18 cellular contexts compared by ENCODE assay signal in genomic region chr10:92180326-92180881, GRCh38.
DNase-seq lines count a peak whose midpoint lies in the region; ATAC-seq and TF ChIP-seq lines count a peak whose summit lies in the region.
"Had no signal": no experiment of that assay in that cellular context is flagged by ENCODE, and none has a peak within 500 bp of the region (broad histone marks: within the 10 kb centered on the region; RNA-seq: fewer than 3 reads in every experiment).

No MANE protein-coding gene starts in this region.

- H3K27ac ChIP-seq in DOHH2 (ENCODE audit: low read depth, low read length) = 0 out of 2 replicates have a peak overlapping the region, but pooled peaks have one; percentile 47
- no peak overlapping the region for H3K27ac ChIP-seq in spleen
- H3K27ac ChIP-seq in left lung = no peak overlapping the region
- H3K27ac ChIP-seq: BLaER1 treated with 17β-estradiol and CSF1 and Interleukin-3, amounts not matched to agents 10 nM and 100 nM had no signal

- no peaks in the 10 kb centered on the region for H3F3A ChIP-seq in DOHH2 (ENCODE audit: control insufficient read depth, insufficient read depth)

- H3K4me1 ChIP-seq in DOHH2 (ENCODE audit: control insufficient read depth, low read length) (peaks cover 41% of the 10 kb centered on the region), spleen (peaks cover 0 to 9% (median 4%) of the 10 kb centered on the region in 6 donors), left lung (no peaks in the 10 kb centered on the region)
- H3K4me1 ChIP-seq: Caco-2 had no signal

- intact Hi-C loops in left colon (cut with DNase I, micrococcal nuclease) (no loop called here), spleen (cut with DNase I; ENCODE audit: low total_unique reads) (no loop called here), left lung (cut with DNase I) (no loop called here)

- H3K4me3 ChIP-seq in DOHH2 (ENCODE audit: low read length) (no peak overlapping the region), astrocyte of the cerebellum (ENCODE audit: low read depth, low read length) (no peak overlapping the region), spleen (no peak overlapping the region), left lung (no peak overlapping the region)
- H3K4me3 ChIP-seq: BLaER1 treated with 17β-estradiol and CSF1 and Interleukin-3, amounts not matched to agents 10 nM and 100 nM; GM23338 had no signal

- WGBS in spleen, 5 donors = 92 to 100% (median 95%) methylated on average over 2 of the region's 2 CpGs

- no peak overlapping the region for H3K4me2 ChIP-seq in DOHH2 (ENCODE audit: low read length)
- H3K4me2 ChIP-seq: GM23338 had no signal

- peak; percentile 57 for ATAC-seq in left colon
- no peak for ATAC-seq in left lung
- ATAC-seq: GM23338, HCT116, HepG2 had no signal

- in situ Hi-C loops in astrocyte of the cerebellum (cut with HindIII; ENCODE audit: low sequenced_read_pairs) = loop anchor here (10.0 kb wide), 2 partner anchors 74 to 264 kb away; no protein-coding TSS in a partner anchor

- H3K79me2 ChIP-seq in DOHH2 (ENCODE audit: control insufficient read depth, low read length) = no peaks in the 10 kb centered on the region

- H3K27me3 ChIP-seq in DOHH2 (ENCODE audit: control insufficient read depth, low read length) (no peaks in the 10 kb centered on the region), spleen (replicated peaks in 1 of 7) (no peaks in the 10 kb centered on the region), left lung (no peaks in the 10 kb centered on the region)
- H3K27me3 ChIP-seq: BLaER1 treated with 17β-estradiol and CSF1 and Interleukin-3, amounts not matched to agents 10 nM and 100 nM had no signal

- H3K36me3 ChIP-seq in DOHH2 (ENCODE audit: control insufficient read depth, low read length) (no peaks in the 10 kb centered on the region), spleen (peaks cover 0 to 60% (median 3%) of the 10 kb centered on the region in 6 donors), left lung (no peaks in the 10 kb centered on the region)

- H3K9me3 ChIP-seq in DOHH2 (ENCODE audit: control insufficient read depth, insufficient read depth, low read length) (no peaks in the 10 kb centered on the region), spleen (no peaks in the 10 kb centered on the region), left lung (no peaks in the 10 kb centered on the region)
- H3K9me3 ChIP-seq: Caco-2 had no signal

- no peaks in the 10 kb centered on the region for H4K20me1 ChIP-seq in DOHH2 (ENCODE audit: control insufficient read depth, insufficient read depth, low read depth, low read length)
- H4K20me1 ChIP-seq: BLaER1 treated with 17β-estradiol and CSF1 and Interleukin-3, amounts not matched to agents 10 nM and 100 nM had no signal

- peak; percentile 16 for DNase-seq in NCI-H69 (lab: John Stamatoyannopoulos, UW)
- DNase-seq in astrocyte of the cerebellum (ENCODE audit: low read depth) = peak; percentile 4
- no peak for DNase-seq in left colon
- DNase-seq in spleen = no peak
- no peak for DNase-seq in left lung
- DNase-seq in NK-92 treated with Interleukin-12 subunit alpha and Interleukin-12 subunit beta, amount 100 ng/mL, for 24 hours (lab: John Stamatoyannopoulos, UW) = no peak
- DNase-seq: 8988T; Caco-2; CD4-positive, CD25-positive, alpha-beta regulatory T cell; CD8-positive, alpha-beta memory T cell; GDM1; H7; HFFc6 had no signal

- no peaks in the 10 kb centered on the region for H3K9me2 ChIP-seq in DOHH2 (replicated peaks; ENCODE audit: control insufficient read depth, low read length)

- TF ChIP-seq POLR2A in spleen (IDR thresholded peaks at IDR 0.05) = no peak

- TF ChIP-seq CTCF in DOHH2 (IDR thresholded peaks at IDR 0.05; ENCODE audit: low read depth, low read length, poor library complexity, severe bottlenecking) = no peak
- TF ChIP-seq CTCF in astrocyte of the cerebellum (IDR thresholded peaks at IDR 0.05; ENCODE audit: low read depth, low read length, missing control alignments) = no peak
- TF ChIP-seq CTCF in spleen (IDR thresholded peaks at IDR 0.05 in 8 of 11, conservative IDR thresholded peaks at IDR 0.05 in 3 of 11) = no peak
- TF ChIP-seq CTCF in left lung (IDR thresholded peaks at IDR 0.05) = no peak

Comparison
In these comparisons a context has a peak if more than half of its experiments do, and no peak if none do; other contexts are left out.
1. DNase-seq: peak in NCI-H69 (single experiment) and astrocyte of the cerebellum (single experiment); none in left colon (0 of 2), spleen (single experiment), left lung (0 of 2) and NK-92 treated with Interleukin-12 subunit alpha and Interleukin-12 subunit beta, amount 100 ng/mL, for 24 hours (single experiment).